26 cellular contexts compared by ENCODE assay signal in the genomic region with DNA sequence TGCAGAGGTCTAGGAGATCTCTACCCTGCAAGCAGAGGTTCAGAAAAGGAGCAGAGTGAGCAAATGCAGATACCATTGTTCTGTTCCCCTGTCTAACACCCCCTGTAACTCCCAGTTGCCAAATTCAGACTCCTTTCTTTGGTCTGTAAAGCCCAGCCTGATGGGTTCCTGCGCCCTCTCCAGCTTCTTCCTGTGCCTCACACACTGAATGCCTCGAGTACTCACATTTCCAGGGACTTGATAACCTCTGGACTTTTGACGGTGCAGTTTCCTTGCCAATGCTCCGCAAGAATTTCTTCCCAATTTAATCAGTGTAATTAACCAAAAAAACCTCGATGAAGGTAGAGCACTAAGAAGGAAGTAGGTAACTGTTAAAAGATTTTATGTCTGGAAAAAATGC. TPM values are rescaled to one million over a fixed set of nuclear protein-coding genes. Genes with fewer than 3 reads are reported as not detected.
DNase-seq lines count a peak whose midpoint lies in the region; ATAC-seq, FAIRE-seq and TF ChIP-seq lines count a peak whose summit lies in the region.
"Had no signal": no experiment of that assay in that cellular context is flagged by ENCODE, and none has a peak within 500 bp of the region (broad histone marks: within the 10 kb centered on the region; RNA-seq: fewer than 3 reads in every experiment).

No MANE protein-coding gene starts in this region.

- H3K27me3 Mint-ChIP-seq in naive B cell: no peaks in the 10 kb centered on the region
- H3K27me3 Mint-ChIP-seq: activated naive CD4-positive, alpha-beta T cell treated with anti-CD3 and anti-CD28 coated beads, Interleukin-2, amount 50 U/mL, for 24 hours had no signal

- peak in 3 of 4 donors; percentile 23 to 66 (median 35) for ATAC-seq in heart left ventricle
- no peak for ATAC-seq in naive B cell (ENCODE audit: low read depth in 2 of 2)
- ATAC-seq: esophagus mucosa, gastroesophageal sphincter had no signal

- WGBS in heart left ventricle, 4 donors: 39 to 60% (median 42%) methylated on average over 5 of the region's 5 CpGs

- H3K4me1 Mint-ChIP-seq in naive B cell: peaks cover 34 to 67% (median 52%) of the 10 kb centered on the region in 3 donors

- no peaks in the 10 kb centered on the region for H3K36me3 Mint-ChIP-seq in naive B cell

- TF ChIP-seq CTCF in heart left ventricle (IDR thresholded peaks at IDR 0.05): peak in 1 of 12 donors; percentile 7
- TF ChIP-seq CTCF in right atrium auricular region (IDR thresholded peaks at IDR 0.05): no peak
- no peak for TF ChIP-seq CTCF in endothelial cell of umbilical vein (IDR thresholded peaks at IDR 0.05; ENCODE audit: extremely low read depth in 1 of 2, insufficient read depth in 1 of 2, low read depth in 1 of 2, low read length in 2 of 2)
- no peak for TF ChIP-seq CTCF in vagina (IDR thresholded peaks at IDR 0.05)
- TF ChIP-seq CTCF in RWPE1 (conservative IDR thresholded peaks at IDR 0.05; ENCODE audit: low read depth): no peak

- no peak overlapping the region for H3K9ac ChIP-seq in endothelial cell of umbilical vein (replicated peaks; ENCODE audit: extremely low read depth, insufficient read depth, low read length)

- H3K9me3 ChIP-seq in heart left ventricle: no peaks in the 10 kb centered on the region
- H3K9me3 ChIP-seq in right atrium auricular region: no peaks in the 10 kb centered on the region
- no peaks in the 10 kb centered on the region for H3K9me3 ChIP-seq in endothelial cell of umbilical vein (replicated peaks; ENCODE audit: control insufficient read depth, insufficient read depth, low read length)
- H3K9me3 ChIP-seq in vagina: no peaks in the 10 kb centered on the region
- H3K9me3 ChIP-seq: gastroesophageal sphincter, thoracic aorta had no signal

- H3K4me3 ChIP-seq in heart left ventricle (no peak overlapping the region), right atrium auricular region (no peak overlapping the region), endothelial cell of umbilical vein (replicated peaks in 1 of 3; ENCODE audit: insufficient read depth in 1 of 3, low read depth in 1 of 3, low read length in 3 of 3) (no peak overlapping the region), vagina (no peak overlapping the region)
- H3K4me3 ChIP-seq: gastroesophageal sphincter, SK-N-MC, thoracic aorta had no signal

- H3K4me1 ChIP-seq in heart left ventricle: peaks cover 0 to 66% (median 45%) of the 10 kb centered on the region in 12 donors
- H3K4me1 ChIP-seq in right atrium auricular region: peaks cover 0 to 42% of the 10 kb centered on the region in 2 donors
- H3K4me1 ChIP-seq in endothelial cell of umbilical vein (ENCODE audit: control insufficient read depth, extremely low read depth, insufficient read depth, low read length): peaks cover 12% of the 10 kb centered on the region
- peaks cover 40% of the 10 kb centered on the region for H3K4me1 ChIP-seq in vagina

- dilution Hi-C loops in endothelial cell of umbilical vein (cut with MboI; ENCODE audit: extremely low pct_ligation_motif_present, low sequenced_read_pairs): no loop called here

- H3K9me1 ChIP-seq in endothelial cell of umbilical vein (replicated peaks; ENCODE audit: control insufficient read depth, extremely low read depth, insufficient read depth, low read length): no peaks in the 10 kb centered on the region

- DNase-seq in heart left ventricle: no peak
- DNase-seq in right atrium auricular region (ENCODE audit: low spot score): no peak
- peak; percentile 68 for DNase-seq in endothelial cell of umbilical vein (ENCODE audit: low read depth, low spot score)
- no peak for DNase-seq in naive B cell
- DNase-seq in vagina (ENCODE audit: extremely low spot score in 2 of 2): no peak
- DNase-seq in NCI-H2227 (lab: John Stamatoyannopoulos, UW; ENCODE audit: unreplicated experiment): no peak
- DNase-seq in RWPE1 (ENCODE audit: low spot score): no peak
- DNase-seq in RKO (ENCODE audit: low spot score): no peak
- DNase-seq: activated CD4-positive, alpha-beta T cell treated with anti-CD3 and anti-CD28 coated beads, Interleukin-2, amount 50 U/mL, for 1 hour; aorta; Calu3; effector memory CD4-positive, alpha-beta T cell; NCI-H1694; NCI-H2171; NCI-H524 treated with DMSO at 0.1 percent for 48 hours; stimulated activated CD4-positive, alpha-beta T cell treated with anti-CD3 and anti-CD28 coated beads, Interleukin-1b, Interleukin-23, amount 100 ng/mL, for 48 hours; T-helper 2 cell had no signal

- no peak overlapping the region for H2AFZ ChIP-seq in endothelial cell of umbilical vein (ENCODE audit: low read depth, low read length)

- H3K4me2 ChIP-seq in endothelial cell of umbilical vein (ENCODE audit: insufficient read depth, low read length): no peak overlapping the region

- peaks cover 25% of the 10 kb centered on the region for H3K79me2 ChIP-seq in endothelial cell of umbilical vein (ENCODE audit: control insufficient read depth, insufficient read depth, low read length)

- no peaks in the 10 kb centered on the region for H3K27me3 ChIP-seq in heart left ventricle
- H3K27me3 ChIP-seq in right atrium auricular region: no peaks in the 10 kb centered on the region
- no peaks in the 10 kb centered on the region for H3K27me3 ChIP-seq in endothelial cell of umbilical vein (ENCODE audit: control insufficient read depth in 2 of 2, insufficient read depth in 2 of 2, low read length in 2 of 2)
- no peaks in the 10 kb centered on the region for H3K27me3 ChIP-seq in vagina
- H3K27me3 ChIP-seq: gastroesophageal sphincter had no signal

- H3K4me3 Mint-ChIP-seq in naive B cell: peak overlapping the region in 1 of 8 donors; percentile 9
- H3K4me3 Mint-ChIP-seq: activated naive CD4-positive, alpha-beta T cell treated with anti-CD3 and anti-CD28 coated beads, Interleukin-2, amount 50 U/mL, for 24 hours had no signal

- H3K27ac ChIP-seq in heart left ventricle (peak overlapping the region in 6 of 12 donors; percentile 1 to 43 (median 15)), right atrium auricular region (no peak overlapping the region), endothelial cell of umbilical vein (ENCODE audit: insufficient read depth, low read depth, low read length) (no peak overlapping the region), vagina (peak overlapping the region; percentile 63), RWPE1 (no peak overlapping the region)
- H3K27ac ChIP-seq: SK-N-MC, thoracic aorta had no signal

- H3K27ac Mint-ChIP-seq in naive B cell: peak overlapping the region in 4 of 6 donors; percentile 40 to 61 (median 48)
- H3K27ac Mint-ChIP-seq: activated naive CD4-positive, alpha-beta T cell treated with anti-CD3 and anti-CD28 coated beads, Interleukin-2, amount 50 U/mL, for 24 hours had no signal

- intact Hi-C loops in heart left ventricle (cut with DNase I) (loop anchor here in 2 of 10 donors (10.0 kb wide), 1 partner anchor 46 kb away; no protein-coding TSS in a partner anchor), endothelial cell of umbilical vein (cut with micrococcal nuclease) (no loop called here), vagina (cut with DNase I) (no loop called here)

- no TSS peak for BruUV-seq in endothelial cell of umbilical vein (replicated peaks; lab: Mats Ljungman, UMichigan)

- no peaks in the 10 kb centered on the region for H3K9me3 Mint-ChIP-seq in naive B cell
- H3K9me3 Mint-ChIP-seq: activated naive CD4-positive, alpha-beta T cell treated with anti-CD3 and anti-CD28 coated beads, Interleukin-2, amount 50 U/mL, for 24 hours had no signal

- POLR2A ChIA-PET in endothelial cell of umbilical vein (lab: Charles Lee) (no interaction called here), RWPE1 (lab: Yijun Ruan, JAX; ENCODE audit: low non-redundant PET) (no interaction called here)

- CTCF ChIA-PET in endothelial cell of umbilical vein (lab: Charles Lee): interaction anchor here (1.1 to 2.1 kb wide), 7 partner anchors 9 to 168 kb away, joined by 3 to 17 read pairs (median 7); no protein-coding TSS in a partner anchor
- CTCF ChIA-PET in RWPE1 (lab: Yijun Ruan, JAX): no interaction called here

- H3K36me3 ChIP-seq in heart left ventricle (no peaks in the 10 kb centered on the region), right atrium auricular region (no peaks in the 10 kb centered on the region), endothelial cell of umbilical vein (ENCODE audit: control insufficient read depth in 2 of 2, extremely low read depth in 1 of 2, insufficient read depth in 2 of 2, low read length in 2 of 2) (no peaks in the 10 kb centered on the region), vagina (no peaks in the 10 kb centered on the region)
- H3K36me3 ChIP-seq: gastroesophageal sphincter, thoracic aorta had no signal

- H4K20me1 ChIP-seq in endothelial cell of umbilical vein (replicated peaks; ENCODE audit: control insufficient read depth, extremely low read depth, insufficient read depth, low read length): no peaks in the 10 kb centered on the region

- TF ChIP-seq POLR2A in heart left ventricle (IDR thresholded peaks at IDR 0.05) (no peak), endothelial cell of umbilical vein (IDR thresholded peaks at IDR 0.05; ENCODE audit: low read depth, low read length) (no peak), vagina (IDR thresholded peaks at IDR 0.05) (no peak)

- FAIRE-seq in endothelial cell of umbilical vein (lab: Jason Lieb, UNC): no peak
- FAIRE-seq: A204.1, H1, keratinocyte, RCC 7860 had no signal

TF ChIP-seq in endothelial cell of umbilical vein, 7 proteins besides CTCF, POLR2A, EP300 and RAD21:
- TF ChIP-seq GATA2 (IDR thresholded peaks at IDR 0.05; ENCODE audit: insufficient read depth, insufficient read length, low read depth, low read length) (peak; percentile 37), JUN (IDR thresholded peaks at IDR 0.05; ENCODE audit: borderline replicate concordance, insufficient read depth, insufficient read length, low read depth) (no peak)
TF ChIP-seq in endothelial cell of umbilical vein: peak in this region for 1.

RNA-seq across cellular contexts. Expression of gene PDE8A, which starts 19.3 kb away (rescaled TPM):
- total RNA-seq in heart left ventricle: 10 to 100 TPM in 8 of 9 donors, 1 to 10 TPM in 1; 9.4 to 21.5 (median 17.8) TPM
- polyA plus RNA-seq in heart left ventricle: 10 to 100 TPM; 11.9 to 13.6 TPM
- 10 to 100 TPM; 19.2 to 23.2 TPM for total RNA-seq in right atrium auricular region
- total RNA-seq in endothelial cell of umbilical vein: 45.7 and 46.9 TPM in 2 replicates
- polyA plus RNA-seq in endothelial cell of umbilical vein: 19.3 and 21.3 TPM in 2 replicates
- 20.8 and 23.3 TPM in 2 replicates for polyA plus RNA-seq in endothelial cell of umbilical vein (2011; cell fraction: cytosol; rRNA removed)
- polyA plus RNA-seq in endothelial cell of umbilical vein (2011; cell fraction: nucleus; rRNA removed): 113 and 128 TPM in 2 replicates
- polyA plus RNA-seq in endothelial cell of umbilical vein (2012): 20.4 and 24.4 TPM in 2 replicates
- 36.7 and 47.9 TPM in 2 replicates for polyA minus RNA-seq in endothelial cell of umbilical vein
- 40.5 TPM for polyA minus RNA-seq in endothelial cell of umbilical vein (2011; cell fraction: cytosol; rRNA and poly(A)+ RNA removed)
- polyA minus RNA-seq in endothelial cell of umbilical vein (2011; cell fraction: nucleus; rRNA and poly(A)+ RNA removed): 69.0 and 87.8 TPM in 2 replicates
- 1 to 10 TPM; 3.1 to 6.5 (median 4.0) TPM for polyA plus RNA-seq in naive B cell (ENCODE audit: low read depth in 6 of 6)
- total RNA-seq in vagina: 33.9 TPM

Comparison
In these comparisons a context has a peak if more than half of its experiments do, and no peak if none do; other contexts are left out.
1. ATAC-seq: peak in heart left ventricle (3 of 4); none in naive B cell (0 of 2).